Comparison of ENCODE assay signal across 13 cellular contexts in the genomic region with DNA sequence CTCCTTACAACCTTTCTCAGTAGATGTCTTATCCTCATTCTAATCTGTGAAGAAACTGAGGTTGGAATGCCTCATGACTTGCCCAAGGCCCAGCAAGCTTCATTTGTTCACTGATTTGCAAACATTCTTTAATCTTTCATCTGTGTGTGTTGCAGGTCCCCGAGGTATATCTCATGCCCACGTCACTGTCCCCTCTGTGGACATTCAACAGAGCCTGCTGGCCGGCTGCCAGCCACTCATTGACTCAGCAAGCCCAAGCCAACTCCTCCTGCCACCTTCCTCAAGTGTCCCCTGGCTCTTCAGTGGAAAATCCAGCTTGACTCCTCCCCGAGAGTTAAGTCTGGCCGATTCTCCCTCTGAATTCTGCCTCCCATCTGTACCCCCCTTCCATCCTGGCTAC. TPM values are rescaled to one million over a fixed set of nuclear protein-coding genes. Genes with fewer than 3 reads are reported as not detected.
DNase-seq lines count a peak whose midpoint lies in the region; ATAC-seq and TF ChIP-seq lines count a peak whose summit lies in the region.
"Had no signal": no experiment of that assay in that cellular context is flagged by ENCODE, and none has a peak within 500 bp of the region (broad histone marks: within the 10 kb centered on the region; RNA-seq: fewer than 3 reads in every experiment).

No MANE protein-coding gene starts in this region.

- H3K79me2 ChIP-seq in PC-9 (ENCODE audit: low read depth) (peaks cover 14% of the 10 kb centered on the region), GM23338 (replicated peaks; ENCODE audit: insufficient read depth) (peaks cover 8% of the 10 kb centered on the region)

- no peak overlapping the region for H3K27ac Mint-ChIP-seq in GM23338
- H3K27ac Mint-ChIP-seq: activated CD4-positive, alpha-beta T cell treated with anti-CD3 and anti-CD28 coated beads for 36 hours had no signal

- H3K4me1 ChIP-seq in PC-9 (replicated peaks; ENCODE audit: insufficient read depth) (no peaks in the 10 kb centered on the region), right cardiac atrium (ENCODE audit: control insufficient read depth, insufficient read depth, low read length) (no peaks in the 10 kb centered on the region), GM23338 (ENCODE audit: insufficient read depth) (peaks cover 5% of the 10 kb centered on the region; the same call in 1 of the 2 replicates)

- no peak overlapping the region; the same call in 2 of the 3 replicates for H3K4me3 Mint-ChIP-seq in GM23338
- H3K4me3 Mint-ChIP-seq: activated CD4-positive, alpha-beta T cell treated with anti-CD3 and anti-CD28 coated beads for 36 hours had no signal

- H3K9me3 ChIP-seq in PC-9 (ENCODE audit: insufficient read depth, low read depth): no peaks in the 10 kb centered on the region
- no peaks in the 10 kb centered on the region for H3K9me3 ChIP-seq in right cardiac atrium (ENCODE audit: control insufficient read depth, low read length)
- H3K9me3 ChIP-seq: upper lobe of left lung had no signal

- H3K27me3 ChIP-seq in PC-9 (ENCODE audit: insufficient read depth, low read depth) (0 out of 2 replicates have a peak, but pooled peaks cover 6% of the 10 kb centered on the region), right cardiac atrium (ENCODE audit: control insufficient read depth, insufficient read depth) (no peaks in the 10 kb centered on the region), GM23338 (ENCODE audit: insufficient read depth) (peaks cover 14% of the 10 kb centered on the region)
- H3K27me3 ChIP-seq: upper lobe of left lung had no signal

- peak; percentile 77 for DNase-seq in Right ventricle myocardium inferior (ENCODE audit: missing footprints)
- DNase-seq in cardiac septum (ENCODE audit: low spot score): no peak
- DNase-seq in PC-9: peak; percentile 37
- DNase-seq in right cardiac atrium: peak in 2 of 3 donors; percentile 60 to 83
- no peak for DNase-seq in UCSD-AML1 (lab: John Stamatoyannopoulos, UW; ENCODE audit: unreplicated experiment)
- no peak for DNase-seq in pons (ENCODE audit: low spot score)
- DNase-seq in GM23338 (ENCODE audit: low spot score): no peak
- DNase-seq: activated CD4-positive, alpha-beta T cell treated with anti-CD3 and anti-CD28 coated beads for 36 hours; KBM-7; NCI-H187 treated with DMSO at 0.1 percent for 48 hours; T-helper 1 cell had no signal

- H3F3A ChIP-seq in PC-9 (ENCODE audit: insufficient read depth, low read depth) (peaks cover 5% of the 10 kb centered on the region), GM23338 (replicated peaks; ENCODE audit: low read depth) (no peaks in the 10 kb centered on the region)

- ATAC-seq in Right ventricle myocardium inferior (no peak), right cardiac atrium (no peak), HG03457 (IDR thresholded peaks at IDR 0.05; ENCODE audit: unreplicated experiment) (no peak), GM23338 (no peak)
- ATAC-seq: activated CD4-positive, alpha-beta T cell treated with anti-CD3 and anti-CD28 coated beads for 36 hours had no signal

- TF ChIP-seq CTCF in PC-9 (conservative IDR thresholded peaks at IDR 0.05): no peak
- no peak for TF ChIP-seq CTCF in GM23338 (conservative IDR thresholded peaks at IDR 0.05; ENCODE audit: low read depth in 2 of 2)

- intact Hi-C loops in Right ventricle myocardium inferior (cut with DNase I): no loop called here
- intact Hi-C loops in cardiac septum (cut with DNase I): no loop called here
- intact Hi-C loops in PC-9 (cut with micrococcal nuclease; ENCODE audit: unreplicated experiment): no loop called here
- intact Hi-C loops in right cardiac atrium (cut with DNase I): no loop called here

- H3K36me3 ChIP-seq in PC-9 (ENCODE audit: low read depth) (no peaks in the 10 kb centered on the region), GM23338 (ENCODE audit: insufficient read depth) (no peaks in the 10 kb centered on the region)
- H3K36me3 ChIP-seq: upper lobe of left lung had no signal

- POLR2A ChIA-PET in PC-9 (lab: Charles Lee; ENCODE audit: unreplicated experiment): interaction anchor here (0.6 to 0.7 kb wide), 2 partner anchors 134 to 461 kb away, joined by 3 to 8 read pairs; partner anchors contain the start of gene RBM25

- no peak overlapping the region for H2AFZ ChIP-seq in PC-9
- no peak overlapping the region for H2AFZ ChIP-seq in GM23338

- no peak overlapping the region for H3K27ac ChIP-seq in PC-9
- no peak overlapping the region for H3K27ac ChIP-seq in right cardiac atrium (ENCODE audit: low read length)
- no peak overlapping the region for H3K27ac ChIP-seq in GM23338 (ENCODE audit: low read depth)
- H3K27ac ChIP-seq: upper lobe of left lung had no signal

- CTCF ChIA-PET in PC-9 (lab: Charles Lee): interaction anchor here (0.7 to 1.2 kb wide), 2 partner anchors 21 to 24 kb away, joined by 3 to 8 read pairs; no protein-coding TSS in a partner anchor

- BruUV-seq in PC-9 (replicated peaks; lab: Mats Ljungman, UMichigan): no TSS peak

- peaks cover 9% of the 10 kb centered on the region for H3K4me1 Mint-ChIP-seq in GM23338

- H3K4me3 ChIP-seq in PC-9 (no peak overlapping the region), right cardiac atrium (ENCODE audit: low read length) (no peak overlapping the region), GM23338 (no peak overlapping the region)
- H3K4me3 ChIP-seq: upper lobe of left lung had no signal

- H3K27me3 Mint-ChIP-seq in GM23338 (ENCODE audit: insufficient read depth, low read depth, poor library complexity): peaks cover 18% of the 10 kb centered on the region

- H3K4me2 ChIP-seq in PC-9: no peak overlapping the region
- H3K4me2 ChIP-seq in GM23338: no peak overlapping the region

- H3K9me2 ChIP-seq in PC-9 (ENCODE audit: insufficient read depth): no peaks in the 10 kb centered on the region
- H3K9me2 ChIP-seq in GM23338 (ENCODE audit: insufficient read depth): 0 out of 2 replicates have a peak, but pooled peaks cover 4% of the 10 kb centered on the region

- H3K36me3 Mint-ChIP-seq in GM23338 (ENCODE audit: low read depth): no peaks in the 10 kb centered on the region

- H3K9me3 Mint-ChIP-seq in GM23338: no peaks in the 10 kb centered on the region

- H4K20me1 ChIP-seq in PC-9 (ENCODE audit: insufficient read depth): no peaks in the 10 kb centered on the region
- H4K20me1 ChIP-seq in GM23338 (replicated peaks; ENCODE audit: insufficient read depth): no peaks in the 10 kb centered on the region

- WGBS in right cardiac atrium: 40% methylated on average over 5 of the region's 5 CpGs

TF ChIP-seq in GM23338, 12 proteins besides CTCF, POLR2A, EP300 and RAD21:
- TF ChIP-seq POLR2AphosphoS5 (IDR thresholded peaks at IDR 0.05; ENCODE audit: low read depth) (no peak), EZH2phosphoT487 (IDR thresholded peaks at IDR 0.05; ENCODE audit: unreplicated experiment) (no peak)
- TF ChIP-seq, protein P1, sequence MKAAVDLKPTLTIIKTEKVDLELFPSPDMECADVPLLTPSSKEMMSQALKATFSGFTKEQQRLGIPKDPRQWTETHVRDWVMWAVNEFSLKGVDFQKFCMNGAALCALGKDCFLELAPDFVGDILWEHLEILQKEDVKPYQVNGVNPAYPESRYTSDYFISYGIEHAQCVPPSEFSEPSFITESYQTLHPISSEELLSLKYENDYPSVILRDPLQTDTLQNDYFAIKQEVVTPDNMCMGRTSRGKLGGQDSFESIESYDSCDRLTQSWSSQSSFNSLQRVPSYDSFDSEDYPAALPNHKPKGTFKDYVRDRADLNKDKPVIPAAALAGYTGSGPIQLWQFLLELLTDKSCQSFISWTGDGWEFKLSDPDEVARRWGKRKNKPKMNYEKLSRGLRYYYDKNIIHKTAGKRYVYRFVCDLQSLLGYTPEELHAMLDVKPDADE (IDR thresholded peaks at IDR 0.05): no peak

RNA-seq across cellular contexts. Expression of gene DCAF4, which starts 1.9 kb away (rescaled TPM):
- total RNA-seq in Right ventricle myocardium inferior: 7.9 TPM
- total RNA-seq in cardiac septum: 7.9 TPM
- 17.6 and 20.0 TPM in 2 replicates for total RNA-seq in PC-9 (2021)
- total RNA-seq in right cardiac atrium: 1 to 10 TPM; 6.7 to 7.4 (median 7.0) TPM
- polyA plus RNA-seq in right cardiac atrium: 2.9 TPM
- total RNA-seq in GM23338 (2014; rRNA removed; shearing (Covaris generic)): 30.3 and 39.3 TPM in 2 replicates
- 17.5 and 18.4 TPM in 2 replicates for polyA plus RNA-seq in GM23338 (2016; fragmentation: Nextera tagmentation; extraction: Ambion mirVana)

RNA-seq across cellular contexts. Expression of gene DPF3, which starts 30.4 kb away (rescaled TPM):
- 27.3 TPM for total RNA-seq in Right ventricle myocardium inferior
- 36.5 TPM for total RNA-seq in cardiac septum
- total RNA-seq in PC-9 (2021): not detected in 2 replicates
- 10 to 100 TPM; 23.5 to 33.0 (median 26.4) TPM for total RNA-seq in right cardiac atrium
- polyA plus RNA-seq in right cardiac atrium: 16.5 TPM
- 1.0 TPM in 1 of 2 replicates, not detected in the other for total RNA-seq in GM23338 (2014; rRNA removed; shearing (Covaris generic))
- 0.18 and 0.37 TPM in 2 replicates for polyA plus RNA-seq in GM23338 (2016; fragmentation: Nextera tagmentation; extraction: Ambion mirVana)

Comparison
In these comparisons a context has a peak if more than half of its experiments do, and no peak if none do; other contexts are left out.
1. DNase-seq: peak in Right ventricle myocardium inferior (single experiment), PC-9 (2 of 2) and right cardiac atrium (2 of 3); none in cardiac septum (single experiment), UCSD-AML1 (single experiment), pons (single experiment) and GM23338 (single experiment).
2. RNA of gene DPF3, which starts 30.4 kb away (total RNA-seq): 36.5 TPM in cardiac septum (single experiment), 27.3 TPM in Right ventricle myocardium inferior (single experiment) and 23.5 to 33.0 TPM in right cardiac atrium; 1.0 TPM in GM23338 and not detected in PC-9; every median in the first group is over 10 times any median in the second.